ENCODE assay signal across 1 cellular context in genomic region chr6:6880745-6881437, GRCh38.
TF ChIP-seq lines count a peak whose summit lies in the region.

No MANE protein-coding gene starts in this region.

TF ChIP-seq in K562, 482 proteins besides CTCF, POLR2A, EP300 and RAD21 (continued from another document):
- no peak for TF ChIP-seq CREB5 (CRISPR knock-in tag; IDR thresholded peaks at IDR 0.05)
- peak; percentile 16; the same call in 1 of the 2 replicates for TF ChIP-seq SOX6 (IDR thresholded peaks at IDR 0.05)
- TF ChIP-seq ATF7 (IDR thresholded peaks at IDR 0.05): peak; percentile 33; the same call in 1 of the 2 replicates
- no peak for TF ChIP-seq E2F1 (CRISPR knock-in tag; IDR thresholded peaks at IDR 0.05)
- peak; percentile 99 for TF ChIP-seq HLTF (IDR thresholded peaks at IDR 0.05)
- TF ChIP-seq, protein P1, sequence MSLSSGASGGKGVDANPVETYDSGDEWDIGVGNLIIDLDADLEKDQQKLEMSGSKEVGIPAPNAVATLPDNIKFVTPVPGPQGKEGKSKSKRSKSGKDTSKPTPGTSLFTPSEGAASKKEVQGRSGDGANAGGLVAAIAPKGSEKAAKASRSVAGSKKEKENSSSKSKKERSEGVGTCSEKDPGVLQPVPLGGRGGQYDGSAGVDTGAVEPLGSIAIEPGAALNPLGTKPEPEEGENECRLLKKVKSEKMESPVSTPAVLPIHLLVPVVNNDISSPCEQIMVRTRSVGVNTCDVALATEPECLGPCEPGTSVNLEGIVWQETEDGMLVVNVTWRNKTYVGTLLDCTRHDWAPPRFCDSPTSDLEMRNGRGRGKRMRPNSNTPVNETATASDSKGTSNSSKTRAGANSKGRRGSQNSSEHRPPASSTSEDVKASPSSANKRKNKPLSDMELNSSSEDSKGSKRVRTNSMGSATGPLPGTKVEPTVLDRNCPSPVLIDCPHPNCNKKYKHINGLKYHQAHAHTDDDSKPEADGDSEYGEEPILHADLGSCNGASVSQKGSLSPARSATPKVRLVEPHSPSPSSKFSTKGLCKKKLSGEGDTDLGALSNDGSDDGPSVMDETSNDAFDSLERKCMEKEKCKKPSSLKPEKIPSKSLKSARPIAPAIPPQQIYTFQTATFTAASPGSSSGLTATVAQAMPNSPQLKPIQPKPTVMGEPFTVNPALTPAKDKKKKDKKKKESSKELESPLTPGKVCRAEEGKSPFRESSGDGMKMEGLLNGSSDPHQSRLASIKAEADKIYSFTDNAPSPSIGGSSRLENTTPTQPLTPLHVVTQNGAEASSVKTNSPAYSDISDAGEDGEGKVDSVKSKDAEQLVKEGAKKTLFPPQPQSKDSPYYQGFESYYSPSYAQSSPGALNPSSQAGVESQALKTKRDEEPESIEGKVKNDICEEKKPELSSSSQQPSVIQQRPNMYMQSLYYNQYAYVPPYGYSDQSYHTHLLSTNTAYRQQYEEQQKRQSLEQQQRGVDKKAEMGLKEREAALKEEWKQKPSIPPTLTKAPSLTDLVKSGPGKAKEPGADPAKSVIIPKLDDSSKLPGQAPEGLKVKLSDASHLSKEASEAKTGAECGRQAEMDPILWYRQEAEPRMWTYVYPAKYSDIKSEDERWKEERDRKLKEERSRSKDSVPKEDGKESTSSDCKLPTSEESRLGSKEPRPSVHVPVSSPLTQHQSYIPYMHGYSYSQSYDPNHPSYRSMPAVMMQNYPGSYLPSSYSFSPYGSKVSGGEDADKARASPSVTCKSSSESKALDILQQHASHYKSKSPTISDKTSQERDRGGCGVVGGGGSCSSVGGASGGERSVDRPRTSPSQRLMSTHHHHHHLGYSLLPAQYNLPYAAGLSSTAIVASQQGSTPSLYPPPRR (CRISPR knock-in tag; IDR thresholded peaks at IDR 0.05; ENCODE audit: borderline replicate concordance): no peak
- TF ChIP-seq MYNN (IDR thresholded peaks at IDR 0.05): no peak
- no peak for TF ChIP-seq MYNN (CRISPR knock-in tag; IDR thresholded peaks at IDR 0.05)
- TF ChIP-seq SIN3A (IDR thresholded peaks at IDR 0.05; ENCODE audit: borderline replicate concordance in 2 of 2, control insufficient read depth in 1 of 2, low read depth in 2 of 2, low read length in 2 of 2): 0 out of 4 replicates have a peak, but pooled peaks of 1 of the 2 experiments have one; percentile 17
- TF ChIP-seq, protein P2, sequence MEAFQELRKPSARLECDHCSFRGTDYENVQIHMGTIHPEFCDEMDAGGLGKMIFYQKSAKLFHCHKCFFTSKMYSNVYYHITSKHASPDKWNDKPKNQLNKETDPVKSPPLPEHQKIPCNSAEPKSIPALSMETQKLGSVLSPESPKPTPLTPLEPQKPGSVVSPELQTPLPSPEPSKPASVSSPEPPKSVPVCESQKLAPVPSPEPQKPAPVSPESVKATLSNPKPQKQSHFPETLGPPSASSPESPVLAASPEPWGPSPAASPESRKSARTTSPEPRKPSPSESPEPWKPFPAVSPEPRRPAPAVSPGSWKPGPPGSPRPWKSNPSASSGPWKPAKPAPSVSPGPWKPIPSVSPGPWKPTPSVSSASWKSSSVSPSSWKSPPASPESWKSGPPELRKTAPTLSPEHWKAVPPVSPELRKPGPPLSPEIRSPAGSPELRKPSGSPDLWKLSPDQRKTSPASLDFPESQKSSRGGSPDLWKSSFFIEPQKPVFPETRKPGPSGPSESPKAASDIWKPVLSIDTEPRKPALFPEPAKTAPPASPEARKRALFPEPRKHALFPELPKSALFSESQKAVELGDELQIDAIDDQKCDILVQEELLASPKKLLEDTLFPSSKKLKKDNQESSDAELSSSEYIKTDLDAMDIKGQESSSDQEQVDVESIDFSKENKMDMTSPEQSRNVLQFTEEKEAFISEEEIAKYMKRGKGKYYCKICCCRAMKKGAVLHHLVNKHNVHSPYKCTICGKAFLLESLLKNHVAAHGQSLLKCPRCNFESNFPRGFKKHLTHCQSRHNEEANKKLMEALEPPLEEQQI (IDR thresholded peaks at IDR 0.05): peak; percentile 63; the same call in 1 of the 2 replicates
- peak; percentile 39; the same call in 1 of the 2 replicates for TF ChIP-seq ESRRA (IDR thresholded peaks at IDR 0.05; ENCODE audit: borderline replicate concordance, low read depth)
- peak in 1 of 3 experiments; percentile 81 for TF ChIP-seq YY1 (IDR thresholded peaks at IDR 0.05; ENCODE audit: borderline replicate concordance in 1 of 3, control insufficient read depth in 1 of 3, extremely low read depth in 1 of 3, insufficient read depth in 3 of 3, insufficient read length in 1 of 3, insufficient replicate concordance in 2 of 3, low read depth in 1 of 3, low read length in 2 of 3)
- 0 out of 2 replicates have a peak, but pooled peaks have one; percentile 9 for TF ChIP-seq TCF3 (CRISPR knock-in tag; IDR thresholded peaks at IDR 0.05)
- TF ChIP-seq, protein P3, sequence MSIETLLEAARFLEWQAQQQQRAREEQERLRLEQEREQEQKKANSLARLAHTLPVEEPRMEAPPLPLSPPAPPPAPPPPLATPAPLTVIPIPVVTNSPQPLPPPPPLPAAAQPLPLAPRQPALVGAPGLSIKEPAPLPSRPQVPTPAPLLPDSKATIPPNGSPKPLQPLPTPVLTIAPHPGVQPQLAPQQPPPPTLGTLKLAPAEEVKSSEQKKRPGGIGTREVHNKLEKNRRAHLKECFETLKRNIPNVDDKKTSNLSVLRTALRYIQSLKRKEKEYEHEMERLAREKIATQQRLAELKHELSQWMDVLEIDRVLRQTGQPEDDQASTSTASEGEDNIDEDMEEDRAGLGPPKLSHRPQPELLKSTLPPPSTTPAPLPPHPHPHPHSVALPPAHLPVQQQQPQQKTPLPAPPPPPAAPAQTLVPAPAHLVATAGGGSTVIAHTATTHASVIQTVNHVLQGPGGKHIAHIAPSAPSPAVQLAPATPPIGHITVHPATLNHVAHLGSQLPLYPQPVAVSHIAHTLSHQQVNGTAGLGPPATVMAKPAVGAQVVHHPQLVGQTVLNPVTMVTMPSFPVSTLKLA (conservative IDR thresholded peaks at IDR 0.05): 0 out of 4 replicates have a peak, but pooled peaks of 1 of the 2 experiments have one; percentile 31
- no peak for TF ChIP-seq RHOXF2B (CRISPR knock-in tag; conservative IDR thresholded peaks at IDR 0.05)
- TF ChIP-seq ADNP (tag; IDR thresholded peaks at IDR 0.05): peak; percentile 63; the same call in 1 of the 2 replicates
- TF ChIP-seq SLC30A9 (CRISPR knock-in tag; IDR thresholded peaks at IDR 0.05): no peak
- no peak for TF ChIP-seq ZBTB34 (CRISPR knock-in tag; IDR thresholded peaks at IDR 0.05)
- peak; percentile 44; the same call in 1 of the 2 replicates for TF ChIP-seq CC2D1A (IDR thresholded peaks at IDR 0.05)
- TF ChIP-seq GTF2A2 (tag; IDR thresholded peaks at IDR 0.05): no peak
- 0 out of 2 replicates have a peak, but pooled peaks have one; percentile 23 for TF ChIP-seq NR2C1 (IDR thresholded peaks at IDR 0.05)
- TF ChIP-seq NR2C1 (tag; IDR thresholded peaks at IDR 0.05): no peak
- TF ChIP-seq KLF6 (CRISPR knock-in tag; IDR thresholded peaks at IDR 0.05; ENCODE audit: borderline replicate concordance): no peak
- TF ChIP-seq CBX5 (IDR thresholded peaks at IDR 0.05; ENCODE audit: borderline replicate concordance, low read depth): 0 out of 2 replicates have a peak, but pooled peaks have one; percentile 51
- TF ChIP-seq RCOR1 (IDR thresholded peaks at IDR 0.05; ENCODE audit: borderline replicate concordance in 1 of 2, low read depth in 2 of 2, low read length in 2 of 2): peak; percentile 9 to 84; a peak in 3 of 4 replicates
- peak; percentile 37; the same call in 1 of the 2 replicates for TF ChIP-seq DPF2 (IDR thresholded peaks at IDR 0.05)
- TF ChIP-seq ATF1 (CRISPR knock-in tag; IDR thresholded peaks at IDR 0.05): no peak
- TF ChIP-seq ATF1 (tag; IDR thresholded peaks at IDR 0.05): 0 out of 2 replicates have a peak, but pooled peaks have one; percentile 20
- TF ChIP-seq EP400 (IDR thresholded peaks at IDR 0.05): peak; percentile 45
- 0 out of 2 replicates have a peak, but pooled peaks have one; percentile 45 for TF ChIP-seq CBX1 (IDR thresholded peaks at IDR 0.05; ENCODE audit: low read depth)
- TF ChIP-seq POLR3A (IDR thresholded peaks at IDR 0.05; ENCODE audit: borderline replicate concordance, extremely low read depth, insufficient read depth, insufficient read length): no peak
- TF ChIP-seq HDAC2 (IDR thresholded peaks at IDR 0.05): peak; percentile 78
- TF ChIP-seq SAP30 (IDR thresholded peaks at IDR 0.05; ENCODE audit: borderline replicate concordance, insufficient read depth, low read depth, low read length, poor library complexity, severe bottlenecking): no peak
- peak; percentile 20 for TF ChIP-seq TAF9B (IDR thresholded peaks at IDR 0.05; ENCODE audit: partially characterized antibody)
- TF ChIP-seq, protein P4, sequence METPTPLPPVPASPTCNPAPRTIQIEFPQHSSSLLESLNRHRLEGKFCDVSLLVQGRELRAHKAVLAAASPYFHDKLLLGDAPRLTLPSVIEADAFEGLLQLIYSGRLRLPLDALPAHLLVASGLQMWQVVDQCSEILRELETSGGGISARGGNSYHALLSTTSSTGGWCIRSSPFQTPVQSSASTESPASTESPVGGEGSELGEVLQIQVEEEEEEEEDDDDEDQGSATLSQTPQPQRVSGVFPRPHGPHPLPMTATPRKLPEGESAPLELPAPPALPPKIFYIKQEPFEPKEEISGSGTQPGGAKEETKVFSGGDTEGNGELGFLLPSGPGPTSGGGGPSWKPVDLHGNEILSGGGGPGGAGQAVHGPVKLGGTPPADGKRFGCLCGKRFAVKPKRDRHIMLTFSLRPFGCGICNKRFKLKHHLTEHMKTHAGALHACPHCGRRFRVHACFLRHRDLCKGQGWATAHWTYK (CRISPR knock-in tag; IDR thresholded peaks at IDR 0.05): no peak
- TF ChIP-seq, protein P5, sequence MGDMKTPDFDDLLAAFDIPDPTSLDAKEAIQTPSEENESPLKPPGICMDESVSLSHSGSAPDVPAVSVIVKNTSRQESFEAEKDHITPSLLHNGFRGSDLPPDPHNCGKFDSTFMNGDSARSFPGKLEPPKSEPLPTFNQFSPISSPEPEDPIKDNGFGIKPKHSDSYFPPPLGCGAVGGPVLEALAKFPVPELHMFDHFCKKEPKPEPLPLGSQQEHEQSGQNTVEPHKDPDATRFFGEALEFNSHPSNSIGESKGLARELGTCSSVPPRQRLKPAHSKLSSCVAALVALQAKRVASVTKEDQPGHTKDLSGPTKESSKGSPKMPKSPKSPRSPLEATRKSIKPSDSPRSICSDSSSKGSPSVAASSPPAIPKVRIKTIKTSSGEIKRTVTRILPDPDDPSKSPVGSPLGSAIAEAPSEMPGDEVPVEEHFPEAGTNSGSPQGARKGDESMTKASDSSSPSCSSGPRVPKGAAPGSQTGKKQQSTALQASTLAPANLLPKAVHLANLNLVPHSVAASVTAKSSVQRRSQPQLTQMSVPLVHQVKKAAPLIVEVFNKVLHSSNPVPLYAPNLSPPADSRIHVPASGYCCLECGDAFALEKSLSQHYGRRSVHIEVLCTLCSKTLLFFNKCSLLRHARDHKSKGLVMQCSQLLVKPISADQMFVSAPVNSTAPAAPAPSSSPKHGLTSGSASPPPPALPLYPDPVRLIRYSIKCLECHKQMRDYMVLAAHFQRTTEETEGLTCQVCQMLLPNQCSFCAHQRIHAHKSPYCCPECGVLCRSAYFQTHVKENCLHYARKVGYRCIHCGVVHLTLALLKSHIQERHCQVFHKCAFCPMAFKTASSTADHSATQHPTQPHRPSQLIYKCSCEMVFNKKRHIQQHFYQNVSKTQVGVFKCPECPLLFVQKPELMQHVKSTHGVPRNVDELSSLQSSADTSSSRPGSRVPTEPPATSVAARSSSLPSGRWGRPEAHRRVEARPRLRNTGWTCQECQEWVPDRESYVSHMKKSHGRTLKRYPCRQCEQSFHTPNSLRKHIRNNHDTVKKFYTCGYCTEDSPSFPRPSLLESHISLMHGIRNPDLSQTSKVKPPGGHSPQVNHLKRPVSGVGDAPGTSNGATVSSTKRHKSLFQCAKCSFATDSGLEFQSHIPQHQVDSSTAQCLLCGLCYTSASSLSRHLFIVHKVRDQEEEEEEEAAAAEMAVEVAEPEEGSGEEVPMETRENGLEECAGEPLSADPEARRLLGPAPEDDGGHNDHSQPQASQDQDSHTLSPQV (IDR thresholded peaks at IDR 0.05): 0 out of 2 replicates have a peak, but pooled peaks have one; percentile 34
- 0 out of 4 replicates have a peak, but pooled peaks of 1 of the 2 experiments have one; percentile 28 for TF ChIP-seq FOXK2 (conservative IDR thresholded peaks at IDR 0.05 in 1 of 2, IDR thresholded peaks at IDR 0.05 in 1 of 2; ENCODE audit: low read depth in 2 of 2)
- TF ChIP-seq PCBP1 (IDR thresholded peaks at IDR 0.05; ENCODE audit: low read depth, low read length, poor library complexity, severe bottlenecking): no peak
